In genomic region chr1:37946703-37947360, GRCh38 we compare ENCODE assay signal across 8 cellular contexts. TPM values are rescaled to one million over a fixed set of nuclear protein-coding genes. Genes with fewer than 3 reads are reported as not detected.
A peak's percentile ranks its signal among the peaks of the same experiment; 100 is the strongest.
DNase-seq lines count a peak whose midpoint lies in the region; ATAC-seq, FAIRE-seq and TF ChIP-seq lines count a peak whose summit lies in the region.

TSS of gene INPP5B (minus strand) at chr1:37947053. CDS start at chr1:37946308, 745 bp downstream.

- 1 to 2% methylated on average over 11 of the region's 11 CpGs for WGBS in pancreas, 2 donors
- 13% methylated on average over 11 of the region's 11 CpGs for WGBS in thymus

- H3K9me3 ChIP-seq in pancreas (no peaks in the 10 kb centered on the region), thymus (ENCODE audit: control insufficient read depth) (no peaks in the 10 kb centered on the region)

- H3K27ac ChIP-seq in pancreas (peak within 1 kb of the TSS in 3 of 4 donors; percentile 14 to 59 (median 55)), thymus (ENCODE audit: low read depth) (no peak within 1 kb of the TSS)

- no peak for FAIRE-seq in pancreas (lab: Jason Lieb, UNC)

- DNase-seq in AG04449 (ENCODE audit: low read depth, low spot score) (peak; percentile 51), SKM-1 treated with dmso at 0.1 percent for 144 hours (lab: John Stamatoyannopoulos, UW; ENCODE audit: unreplicated experiment) (peak; percentile 77), cardiac septum (ENCODE audit: low spot score) (peak; percentile 95), pancreas (peak; percentile 84 to 93 (median 86))
- DNase-seq in activated naive CD8-positive, alpha-beta T cell treated with anti-CD3 and anti-CD28 coated beads, Interleukin-2, amount 10 ng/mL, durations not matched to agents 7 days and 5 days: peak; percentile 82

- H3K4me1 Mint-ChIP-seq in activated naive CD8-positive, alpha-beta T cell treated with anti-CD3 and anti-CD28 coated beads, Interleukin-2, amount 10 ng/mL, durations not matched to agents 7 days and 5 days: peaks cover 15% of the 10 kb centered on the region

- H3K27ac Mint-ChIP-seq in activated naive CD8-positive, alpha-beta T cell treated with anti-CD3 and anti-CD28 coated beads, Interleukin-2, amount 10 ng/mL, durations not matched to agents 7 days and 5 days: peak within 1 kb of the TSS; percentile 100

- H3K4me1 ChIP-seq in pancreas (peaks cover 4 to 11% (median 4%) of the 10 kb centered on the region in 3 donors), thymus (ENCODE audit: control insufficient read depth, insufficient read depth, low read length) (no peaks in the 10 kb centered on the region)

- no peaks in the 10 kb centered on the region for H3K27me3 ChIP-seq in pancreas
- H3K27me3 ChIP-seq in thymus (ENCODE audit: control insufficient read depth, insufficient read depth): no peaks in the 10 kb centered on the region

- H3K36me3 ChIP-seq in pancreas (peaks cover 0 to 6% (median 0%) of the 10 kb centered on the region in 3 donors), thymus (ENCODE audit: control insufficient read depth, insufficient read depth) (no peaks in the 10 kb centered on the region)

- H3K4me3 ChIP-seq in AG04449 (ENCODE audit: low read depth, low read length) (peak within 1 kb of the TSS; percentile 91), pancreas (peak within 1 kb of the TSS; percentile 53 to 83 (median 65)), thymus (ENCODE audit: low read length) (peak within 1 kb of the TSS; percentile 48)

- no peaks in the 10 kb centered on the region for H3K9me3 Mint-ChIP-seq in activated naive CD8-positive, alpha-beta T cell treated with anti-CD3 and anti-CD28 coated beads, Interleukin-2, amount 10 ng/mL, durations not matched to agents 7 days and 5 days

- ATAC-seq in GM18909 (IDR thresholded peaks at IDR 0.05; ENCODE audit: poor library complexity, unreplicated experiment) (peak; percentile 86), HG03354 (IDR thresholded peaks at IDR 0.05; ENCODE audit: poor library complexity, severe bottlenecking, unreplicated experiment) (peak; percentile 89), pancreas (peak; percentile 96 to 99 (median 98))
- peak; percentile 98 for ATAC-seq in activated naive CD8-positive, alpha-beta T cell treated with anti-CD3 and anti-CD28 coated beads, Interleukin-2, amount 10 ng/mL, durations not matched to agents 7 days and 5 days (ENCODE audit: low read depth)

- H3K27me3 Mint-ChIP-seq in activated naive CD8-positive, alpha-beta T cell treated with anti-CD3 and anti-CD28 coated beads, Interleukin-2, amount 10 ng/mL, durations not matched to agents 7 days and 5 days: no peaks in the 10 kb centered on the region

- intact Hi-C loops in cardiac septum (cut with DNase I) (loop anchor here (5.0 kb wide), 3 partner anchors 40 to 255 kb away; partner anchors contain the start of genes C1orf122, CDCA8 and YRDC), pancreas (cut with DNase I) (no loop called here)

- CTCF ChIA-PET in AG04449 (lab: Yijun Ruan, JAX): interaction anchor here (1.3 to 1.4 kb wide), 2 partner anchors 12 to 71 kb away, joined by 4 read pairs; no protein-coding TSS in a partner anchor

- POLR2A ChIA-PET in AG04449 (lab: Yijun Ruan, JAX): interaction anchor here (0.6 kb wide), 2 partner anchors 15 to 73 kb away, joined by 3 read pairs; no protein-coding TSS in a partner anchor
- POLR2A ChIA-PET in activated naive CD8-positive, alpha-beta T cell treated with anti-CD3 and anti-CD28 coated beads, Interleukin-2, amount 10 ng/mL, durations not matched to agents 7 days and 5 days (lab: Charles Lee): interaction anchor here (0.9 to 1.2 kb wide), 4 partner anchors 21 to 139 kb away, joined by 3 to 6 read pairs (median 3); partner anchors contain the start of genes C1orf122 and YRDC

- TF ChIP-seq CTCF in AG04449 (IDR thresholded peaks at IDR 0.05; ENCODE audit: insufficient read depth, low read length, missing control alignments) (no peak), pancreas (IDR thresholded peaks at IDR 0.05) (no peak)

- H3K4me3 Mint-ChIP-seq in activated naive CD8-positive, alpha-beta T cell treated with anti-CD3 and anti-CD28 coated beads, Interleukin-2, amount 10 ng/mL, durations not matched to agents 7 days and 5 days: peak within 1 kb of the TSS; percentile 100

- H3K36me3 Mint-ChIP-seq in activated naive CD8-positive, alpha-beta T cell treated with anti-CD3 and anti-CD28 coated beads, Interleukin-2, amount 10 ng/mL, durations not matched to agents 7 days and 5 days: peaks cover 6% of the 10 kb centered on the region

RNA-seq across cellular contexts. Expression of gene INPP5B, which starts in this region (rescaled TPM):
- total RNA-seq in activated naive CD8-positive, alpha-beta T cell treated with anti-CD3 and anti-CD28 coated beads, Interleukin-2, amount 10 ng/mL, durations not matched to agents 7 days and 5 days: 10 to 100 TPM; 44.0 to 48.8 TPM
- total RNA-seq in cardiac septum (13.7 TPM), pancreas (10 to 100 TPM in 5 of 6 donors, 1 to 10 TPM in 1; 7.5 to 16.1 (median 11.9) TPM)
- polyA plus RNA-seq in pancreas (10 to 100 TPM; 11.7 to 13.5 TPM), thymus (24.8 TPM)
